Comparison of ENCODE assay signal across 8 cellular contexts in genomic region chr4:1721666-1722550, GRCh38. TPM values are rescaled to one million over a fixed set of nuclear protein-coding genes. Genes with fewer than 3 reads are reported as not detected.
DNase-seq lines count a peak whose midpoint lies in the region; ATAC-seq and TF ChIP-seq lines count a peak whose summit lies in the region.

No MANE protein-coding gene starts in this region.

- H2AFZ ChIP-seq in ACC112 (ENCODE audit: low read length, unreplicated experiment) (no peak overlapping the region), smooth muscle cell (ENCODE audit: low read depth) (no peak overlapping the region)

- TF ChIP-seq CTCF in smooth muscle cell (IDR thresholded peaks at IDR 0.05; ENCODE audit: borderline replicate concordance, insufficient read depth, poor library complexity, severe bottlenecking) = no peak

- H3K36me3 Mint-ChIP-seq in T-cell = peaks cover 10% of the 10 kb centered on the region

- H3K27ac ChIP-seq in ACC112 (ENCODE audit: low read depth, low read length) (peak overlapping the region; percentile 26; the same call in 1 of the 2 replicates), smooth muscle cell (ENCODE audit: low read depth) (no peak overlapping the region)

- peak overlapping the region; percentile 99 to 100 for H3K27ac Mint-ChIP-seq in T-cell

- intact Hi-C loops in cardiac septum (cut with DNase I) = loop anchor here (1.0 kb wide), 1 partner anchor 10 kb away; the partner anchor contains the start of gene SLBP

- CTCF ChIA-PET in T-cell (lab: Charles Lee) = interaction anchor here in 1 of 2 donors (0.5 to 6.1 kb wide), 6 partner anchors 10 to 29 kb away, joined by 3 to 75 read pairs (median 5); partner anchors contain the start of gene SLBP

- POLR2A ChIA-PET in T-cell (lab: Charles Lee) = interaction anchor here (0.6 to 1.9 kb wide), 4 partner anchors 10 to 154 kb away, joined by 3 to 6 read pairs (median 5); partner anchors contain the start of gene SLBP (in 1 of the 2)

- H3K9me3 Mint-ChIP-seq in T-cell = no peaks in the 10 kb centered on the region

- peak overlapping the region; percentile 86 to 90 (median 90) for H3K4me3 Mint-ChIP-seq in T-cell

- H3K36me3 ChIP-seq in ACC112 (ENCODE audit: insufficient read depth, low read length) (peaks cover 8% of the 10 kb centered on the region; the same call in 1 of the 2 replicates), smooth muscle cell (ENCODE audit: low read depth) (no peaks in the 10 kb centered on the region)

- H3K79me2 ChIP-seq in ACC112 (ENCODE audit: control insufficient read depth, insufficient read depth, low read length, unreplicated experiment) (peaks cover 70% of the 10 kb centered on the region), smooth muscle cell (ENCODE audit: low read depth) (peaks cover 49% of the 10 kb centered on the region)

- H3K27me3 Mint-ChIP-seq in T-cell = no peaks in the 10 kb centered on the region

- DNase-seq in T-cell = no peak
- peak; percentile 59 for DNase-seq in cardiac septum (ENCODE audit: low spot score)
- DNase-seq in smooth muscle cell (lab: John Stamatoyannopoulos, UW; ENCODE audit: unreplicated experiment) = no peak
- DNase-seq in AG08396 (ENCODE audit: low spot score) = no peak
- no peak for DNase-seq in AG08395 (ENCODE audit: low spot score)
- DNase-seq in kidney glomerular epithelial cell (lab: John Stamatoyannopoulos, UW) = no peak

- no peaks in the 10 kb centered on the region for H3K9me3 ChIP-seq in smooth muscle cell (replicated peaks; ENCODE audit: low read depth)

- peaks cover 50 to 66% (median 61%) of the 10 kb centered on the region in 3 donors for H3K4me1 Mint-ChIP-seq in T-cell

- ATAC-seq in GM21367 (IDR thresholded peaks at IDR 0.05; ENCODE audit: unreplicated experiment) (peak; percentile 1), T-cell (replicated peaks in 1 of 4) (no peak)

- H3K4me1 ChIP-seq in ACC112 (ENCODE audit: control insufficient read depth, insufficient read depth, low read length, unreplicated experiment) = peaks cover 26% of the 10 kb centered on the region
- H3K4me1 ChIP-seq in smooth muscle cell (ENCODE audit: low read depth) = peaks cover 8% of the 10 kb centered on the region

- 5% methylated on average over 44 of the region's 61 CpGs for WGBS in smooth muscle cell (ENCODE audit: low lambda C conversion rate)

- H3F3A ChIP-seq in smooth muscle cell (ENCODE audit: low read depth) = no peaks in the 10 kb centered on the region

- H3K4me3 ChIP-seq in ACC112 (ENCODE audit: low read depth, low read length) (peak overlapping the region; percentile 82), smooth muscle cell (peak overlapping the region; percentile 84)

- H3K27me3 ChIP-seq in ACC112 (ENCODE audit: insufficient read depth, low read length) (no peaks in the 10 kb centered on the region), smooth muscle cell (ENCODE audit: low read depth) (no peaks in the 10 kb centered on the region)

- H3K9ac ChIP-seq in smooth muscle cell (ENCODE audit: low read depth) = peak overlapping the region; percentile 24

- H4K20me1 ChIP-seq in smooth muscle cell (ENCODE audit: low read depth) = peaks cover 7% of the 10 kb centered on the region

- peak overlapping the region; percentile 99 for H3K4me2 ChIP-seq in smooth muscle cell

RNA-seq across cellular contexts. Expression of gene TACC3, which starts 0.6 kb away (rescaled TPM):
- 100 to 1,000 TPM; 100 to 138 (median 127) TPM for total RNA-seq in T-cell
- total RNA-seq in cardiac septum = 4.1 TPM
- total RNA-seq in smooth muscle cell = 4.0 and 19.4 TPM in 2 replicates
- 12.5 and 14.7 TPM in 2 replicates for polyA plus RNA-seq in smooth muscle cell

RNA-seq across cellular contexts. Expression of gene TMEM129, which starts 0.8 kb away (rescaled TPM):
- total RNA-seq in T-cell (10 to 100 TPM; 22.9 to 49.4 (median 46.3) TPM), cardiac septum (38.1 TPM), smooth muscle cell (29.9 and 30.4 TPM in 2 replicates)
- polyA plus RNA-seq in smooth muscle cell = 49.0 and 50.5 TPM in 2 replicates

RNA-seq across cellular contexts. Expression of gene SLBP, which starts 9.8 kb away (rescaled TPM):
- 10 to 100 TPM; 30.1 to 42.3 (median 36.1) TPM for total RNA-seq in T-cell
- total RNA-seq in cardiac septum = 12.1 TPM
- total RNA-seq in smooth muscle cell = 57.1 and 63.9 TPM in 2 replicates
- 55.4 and 57.3 TPM in 2 replicates for polyA plus RNA-seq in smooth muscle cell

RNA-seq across cellular contexts. Expression of gene FAM53A, which starts 37.8 kb away (rescaled TPM):
- 1 to 10 TPM; 1.4 to 3.0 (median 1.9) TPM for total RNA-seq in T-cell
- total RNA-seq in cardiac septum = 1.00 TPM
- total RNA-seq in smooth muscle cell = not detected in 2 replicates
- polyA plus RNA-seq in smooth muscle cell = 0.70 and 2.7 TPM in 2 replicates
